Comparison of ENCODE assay signal across 19 cellular contexts in the genomic region with DNA sequence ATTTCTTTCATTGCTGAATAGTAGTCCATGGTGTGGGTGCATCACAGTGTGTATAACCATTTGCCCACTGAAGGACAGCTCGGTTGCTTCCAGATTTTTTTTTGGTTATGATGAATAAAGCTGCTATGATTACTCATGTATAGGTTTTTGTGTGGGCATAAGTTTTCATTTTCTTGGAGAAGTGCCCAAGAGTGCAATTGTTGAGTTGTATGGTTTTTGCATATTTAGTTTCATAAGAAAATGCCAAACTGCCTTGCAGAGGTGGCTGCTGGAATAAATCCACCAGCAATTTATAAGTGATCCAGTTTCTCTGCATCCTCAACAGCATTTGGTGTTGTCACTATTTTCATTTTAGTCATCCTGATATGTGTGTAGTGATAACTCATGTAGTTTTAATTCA.
"Had no signal": no experiment of that assay in that cellular context is flagged by ENCODE, and none has a peak within 500 bp of the region (broad histone marks: within the 10 kb centered on the region; RNA-seq: fewer than 3 reads in every experiment).

No MANE protein-coding gene starts in this region.

- H3K4me3 Mint-ChIP-seq: dendritic cell treated with granulocyte-macrophage colony-stimulating factor and Interleukin-4, amounts not matched to agents 40 ng/mL and 50 ng/mL, for 4 days; effector memory CD8-positive, alpha-beta T cell; naive thymus-derived CD4-positive, alpha-beta T cell; nephron progenitor cell; stimulated activated naive B cell treated with anti-CD40 and anti-IgM and Interleukin-4, amounts not matched to agents 10 μg/mL and 1 μg/mL and 100 μg/mL, for 72 hours; stimulated activated naive CD8-positive, alpha-beta T cell treated with anti-CD3 and anti-CD28 coated beads, Interleukin-15, amount 100 ng/mL, for 72 hours; type B pancreatic cell had no signal

- H3K27ac ChIP-seq: foreskin keratinocyte, psoas muscle, skin epidermis had no signal

- H3K36me3 Mint-ChIP-seq: naive thymus-derived CD4-positive, alpha-beta T cell; stimulated activated naive B cell treated with anti-CD40 and anti-IgM and Interleukin-4, amounts not matched to agents 10 μg/mL and 1 μg/mL and 100 μg/mL, for 72 hours; type B pancreatic cell had no signal

- H3K9me3 Mint-ChIP-seq: dendritic cell treated with granulocyte-macrophage colony-stimulating factor and Interleukin-4, amounts not matched to agents 40 ng/mL and 50 ng/mL, for 4 days; effector memory CD8-positive, alpha-beta T cell; naive thymus-derived CD4-positive, alpha-beta T cell; nephron progenitor cell; stimulated activated naive B cell treated with anti-CD40 and anti-IgM and Interleukin-4, amounts not matched to agents 10 μg/mL and 1 μg/mL and 100 μg/mL, for 72 hours; stimulated activated naive CD8-positive, alpha-beta T cell treated with anti-CD3 and anti-CD28 coated beads, Interleukin-15, amount 100 ng/mL, for 72 hours; type B pancreatic cell had no signal

- ATAC-seq: effector memory CD8-positive, alpha-beta T cell; foreskin keratinocyte; left colon; left ventricle myocardium superior; naive thymus-derived CD4-positive, alpha-beta T cell; psoas muscle; sciatic nerve; stimulated activated naive B cell treated with anti-CD40 and anti-IgM and Interleukin-4, amounts not matched to agents 10 μg/mL and 1 μg/mL and 100 μg/mL, for 72 hours; stimulated activated naive CD8-positive, alpha-beta T cell treated with anti-CD3 and anti-CD28 coated beads, Interleukin-15, amount 100 ng/mL, for 72 hours had no signal

- DNase-seq: effector memory CD8-positive, alpha-beta T cell; left colon; left ventricle myocardium superior; mesendoderm; naive thymus-derived CD4-positive, alpha-beta T cell; nephron progenitor cell; psoas muscle; retina; stimulated activated CD4-positive, alpha-beta T cell treated with anti-CD3 and anti-CD28 coated beads, Interleukin-2, amount 100 ng/mL, for 24 hours; stimulated activated CD4-positive, alpha-beta T cell treated with anti-CD3 and anti-CD28 coated beads, Interleukin-4, amount 100 ng/mL, for 4 hours; stimulated activated naive B cell treated with anti-CD40 and anti-IgM and Interleukin-4, amounts not matched to agents 10 μg/mL and 1 μg/mL and 100 μg/mL, for 72 hours; stimulated activated naive CD8-positive, alpha-beta T cell treated with anti-CD3 and anti-CD28 coated beads, Interleukin-15, amount 100 ng/mL, for 72 hours; substantia nigra had no signal

- H3K27ac Mint-ChIP-seq: dendritic cell treated with granulocyte-macrophage colony-stimulating factor and Interleukin-4, amounts not matched to agents 40 ng/mL and 50 ng/mL, for 4 days; effector memory CD8-positive, alpha-beta T cell; naive thymus-derived CD4-positive, alpha-beta T cell; nephron progenitor cell; stimulated activated naive B cell treated with anti-CD40 and anti-IgM and Interleukin-4, amounts not matched to agents 10 μg/mL and 1 μg/mL and 100 μg/mL, for 72 hours; stimulated activated naive CD8-positive, alpha-beta T cell treated with anti-CD3 and anti-CD28 coated beads, Interleukin-15, amount 100 ng/mL, for 72 hours; type B pancreatic cell had no signal

- H3K4me1 Mint-ChIP-seq: stimulated activated naive CD8-positive, alpha-beta T cell treated with anti-CD3 and anti-CD28 coated beads, Interleukin-15, amount 100 ng/mL, for 72 hours had no signal

- H3K4me3 ChIP-seq: lung, psoas muscle, skin epidermis had no signal
